33 cellular contexts compared by ENCODE assay signal in genomic region chr14:101939771-101940170, GRCh38.
"Had no signal": no experiment of that assay in that cellular context is flagged by ENCODE, and none has a peak within 500 bp of the region (broad histone marks: within the 10 kb centered on the region; RNA-seq: fewer than 3 reads in every experiment).

No MANE protein-coding gene starts in this region.

- H3K9me3 Mint-ChIP-seq: activated B cell treated with CpG ODN at 0.5 μM for 24 hours; activated CD4-positive, alpha-beta memory T cell treated with anti-CD3 and anti-CD28 coated beads for 36 hours; activated naive CD4-positive, alpha-beta T cell treated with anti-CD3 and anti-CD28 coated beads for 36 hours; activated naive CD4-positive, alpha-beta T cell treated with anti-CD3 and anti-CD28 coated beads, Interleukin-2, amount 50 U/mL, for 72 hours; activated T-cell treated with anti-CD3 and anti-CD28 coated beads, Interleukin-2, amount 50 U/mL, for 4 hours; activated T-helper 1 cell treated with anti-CD3 and anti-CD28 coated beads, Interleukin-12 subunit alpha, Interleukin-12 subunit beta, Interleukin-2, Interleukin-4 antibody, amounts not matched to agents 30 ng/mL and 10 ng/mL and 1 ng/mL, durations not matched to agents 14 hours and 24 hours and 36 hours had no signal

- H3K4me1 ChIP-seq: ascending aorta, Peyer's patch had no signal

- H3K27ac ChIP-seq: ascending aorta, cardiac muscle cell, KMS-11, Peyer's patch, VCaP had no signal

- H3K4me3 Mint-ChIP-seq: activated B cell treated with CpG ODN at 0.5 μM for 24 hours; activated CD4-positive, alpha-beta memory T cell treated with anti-CD3 and anti-CD28 coated beads for 36 hours; activated naive CD4-positive, alpha-beta T cell treated with anti-CD3 and anti-CD28 coated beads for 36 hours; activated T-cell treated with anti-CD3 and anti-CD28 coated beads, Interleukin-2, amount 50 U/mL, for 4 hours; activated T-helper 1 cell treated with anti-CD3 and anti-CD28 coated beads, Interleukin-12 subunit alpha, Interleukin-12 subunit beta, Interleukin-2, Interleukin-4 antibody, amounts not matched to agents 30 ng/mL and 10 ng/mL and 1 ng/mL, durations not matched to agents 14 hours and 24 hours and 36 hours had no signal

- H3K9me3 ChIP-seq: ascending aorta, Peyer's patch had no signal

- H3K27ac Mint-ChIP-seq: activated B cell treated with CpG ODN at 0.5 μM for 24 hours; activated CD4-positive, alpha-beta memory T cell treated with anti-CD3 and anti-CD28 coated beads for 36 hours; activated naive CD4-positive, alpha-beta T cell treated with anti-CD3 and anti-CD28 coated beads for 36 hours; activated naive CD4-positive, alpha-beta T cell treated with anti-CD3 and anti-CD28 coated beads, Interleukin-2, amount 50 U/mL, for 72 hours; activated T-helper 1 cell treated with anti-CD3 and anti-CD28 coated beads, Interleukin-12 subunit alpha, Interleukin-12 subunit beta, Interleukin-2, Interleukin-4 antibody, amounts not matched to agents 30 ng/mL and 10 ng/mL and 1 ng/mL, durations not matched to agents 14 hours and 24 hours and 36 hours had no signal

- H3K36me3 ChIP-seq: ascending aorta, cardiac muscle cell, Peyer's patch had no signal

- H3K27me3 ChIP-seq: ascending aorta, Peyer's patch had no signal

- H3K4me2 ChIP-seq: KMS-11 had no signal

- H3K4me3 ChIP-seq: ascending aorta, cardiac muscle cell, Peyer's patch had no signal

- H3K9ac ChIP-seq: KMS-11 had no signal

- DNase-seq: activated B cell treated with CpG ODN at 0.5 μM for 24 hours; activated CD4-positive, alpha-beta memory T cell treated with anti-CD3 and anti-CD28 coated beads for 36 hours; activated CD4-positive, alpha-beta T cell treated with anti-CD3 and anti-CD28 coated beads for 4 hours; activated CD4-positive, alpha-beta T cell treated with anti-CD3 and anti-CD28 coated beads, Interleukin-2, amount 50 U/mL, for 1 hour; activated CD4-positive, CD25-positive, alpha-beta regulatory T cell treated with anti-CD3 and anti-CD28 coated beads, Interleukin-2, amount 50 U/mL, for 72 hours; activated CD8-positive, alpha-beta memory T cell treated with anti-CD3 and anti-CD28 coated beads, Interleukin-2, amount 50 U/mL, for 4 hours; activated gamma-delta T cell treated with Interleukin-2 at 50 U/mL for 16 hours; activated naive CD4-positive, alpha-beta T cell treated with anti-CD3 and anti-CD28 coated beads for 36 hours; activated T-cell treated with anti-CD3 and anti-CD28 coated beads for 4 hours; activated T-cell treated with anti-CD3 and anti-CD28 coated beads, Interleukin-2, amount 50 U/mL, for 4 hours; amniotic stem cell; MM.1S; MV-4-11; NCI-H1092 treated with DMSO at 0.1 percent for 48 hours; NCI-H1417; NCI-H146; NCI-H187 treated with DMSO at 0.1 percent for 48 hours; NCI-H2081 treated with DMSO at 0.1 percent for 48 hours; NCI-H345; NCI-H524 treated with DMSO at 0.1 percent for 48 hours; PC-3; Peyer's patch; RPMI8226; SW 1271; T-helper 1 cell; T-helper 2 cell; T-helper 9 cell had no signal

- ATAC-seq: activated naive CD4-positive, alpha-beta T cell treated with anti-CD3 and anti-CD28 coated beads, Interleukin-2, amount 50 U/mL, for 72 hours; activated T-cell treated with anti-CD3 and anti-CD28 coated beads, Interleukin-2, amount 50 U/mL, for 4 hours; PC-3 had no signal

- H3K4me1 Mint-ChIP-seq: activated B cell treated with CpG ODN at 0.5 μM for 24 hours had no signal

- H3K36me3 Mint-ChIP-seq: activated CD4-positive, alpha-beta memory T cell treated with anti-CD3 and anti-CD28 coated beads for 36 hours; activated naive CD4-positive, alpha-beta T cell treated with anti-CD3 and anti-CD28 coated beads, Interleukin-2, amount 50 U/mL, for 72 hours had no signal
